ENCODE assay signal across 8 cellular contexts in the genomic region with DNA sequence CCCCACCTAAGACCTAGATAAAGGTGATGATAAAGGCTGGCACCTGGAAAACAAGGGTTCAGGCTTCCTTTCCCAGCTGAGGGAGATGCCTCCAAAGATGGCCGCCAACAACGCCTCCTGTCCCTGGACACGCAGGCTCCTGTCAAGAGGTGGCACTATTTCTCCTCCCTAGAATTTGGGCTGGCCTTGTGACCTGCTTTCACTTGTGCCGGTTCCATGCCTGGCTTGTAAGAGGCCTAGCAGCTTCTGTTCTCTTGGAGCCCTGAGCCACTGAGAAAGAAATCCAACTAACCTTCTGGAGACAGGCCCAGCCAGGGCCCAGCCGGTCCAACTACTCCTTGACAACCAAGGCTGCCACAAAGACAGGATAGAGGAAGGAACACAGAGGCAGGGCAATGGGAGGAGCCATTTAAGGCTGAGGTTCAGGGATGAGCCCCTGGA.
DNase-seq lines count a peak whose midpoint lies in the region; ATAC-seq and TF ChIP-seq lines count a peak whose summit lies in the region.

No MANE protein-coding gene starts in this region.

- no peak overlapping the region for H3K27ac ChIP-seq in WERI-Rb-1

- ATAC-seq in GM21515 (IDR thresholded peaks at IDR 0.05; ENCODE audit: unreplicated experiment): no peak
- ATAC-seq in HG03108 (IDR thresholded peaks at IDR 0.05; ENCODE audit: unreplicated experiment): no peak

- DNase-seq in EL (peak; percentile 68), MV-4-11 (lab: John Stamatoyannopoulos, UW) (peak; percentile 75), WERI-Rb-1 (peak; percentile 54), cerebellum (ENCODE audit: low spot score) (peak; percentile 27), kidney tubule cell (ENCODE audit: low spot score) (peak; percentile 67)
- DNase-seq in stimulated activated CD4-positive, alpha-beta T cell treated with anti-CD3 and anti-CD28 coated beads, Interleukin-4, amount 100 ng/mL, for 4 hours: peak; percentile 35 to 45

- H3K9me3 ChIP-seq in WERI-Rb-1 (ENCODE audit: severe bottlenecking): no peaks in the 10 kb centered on the region

- H3K4me3 ChIP-seq in WERI-Rb-1 (ENCODE audit: low read depth, low read length): no peak overlapping the region

- no peaks in the 10 kb centered on the region for H3K36me3 ChIP-seq in WERI-Rb-1

- no peaks in the 10 kb centered on the region for H3K27me3 ChIP-seq in WERI-Rb-1 (ENCODE audit: insufficient read depth, low read depth, severe bottlenecking)

- peak; percentile 59 for TF ChIP-seq CTCF in WERI-Rb-1 (IDR thresholded peaks at IDR 0.05; ENCODE audit: low read depth, low read length)
